ENCODE assay signal across 8 cellular contexts in the genomic region with DNA sequence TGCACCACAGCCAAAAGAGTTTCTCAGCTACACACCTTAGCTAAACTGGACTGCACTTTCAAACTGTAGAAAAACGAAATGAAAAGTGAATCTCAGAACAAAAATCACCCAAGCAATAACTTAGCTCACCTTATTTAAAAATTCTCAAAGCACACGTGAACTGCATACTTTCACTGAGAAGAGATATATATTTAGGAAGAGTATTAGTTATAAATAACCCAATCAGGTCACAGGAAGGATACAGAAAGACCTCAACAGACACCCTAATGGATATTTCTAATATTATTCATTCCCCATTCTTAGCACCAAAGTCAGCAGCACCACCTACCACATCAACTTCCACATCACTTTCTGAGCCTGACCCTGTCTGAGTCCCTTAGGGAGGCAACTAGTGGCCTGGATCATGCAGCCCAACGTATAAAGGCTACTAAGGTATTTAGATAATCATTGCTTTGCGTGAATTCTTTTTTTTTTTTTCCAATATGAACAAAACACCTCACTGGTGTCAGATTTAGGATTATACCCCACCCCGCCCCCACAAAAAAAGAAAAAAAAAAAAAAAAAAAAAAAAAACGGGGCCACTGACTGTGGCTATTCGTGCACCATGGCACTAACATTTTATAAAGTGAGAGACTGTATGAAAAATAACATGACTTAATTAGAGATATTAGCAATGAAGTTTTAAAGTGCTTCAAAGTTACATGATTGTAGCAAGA. TPM values are rescaled to one million over a fixed set of nuclear protein-coding genes. Genes with fewer than 3 reads are reported as not detected.
DNase-seq lines count a peak whose midpoint lies in the region; ATAC-seq and TF ChIP-seq lines count a peak whose summit lies in the region.

No MANE protein-coding gene starts in this region.

- TF ChIP-seq POLR2A in esophagus squamous epithelium (IDR thresholded peaks at IDR 0.05) = no peak

- H3K4me3 ChIP-seq in esophagus squamous epithelium = peak overlapping the region in 3 of 4 donors; percentile 71 to 94 (median 90)

- WGBS in esophagus squamous epithelium, 2 donors = 21 to 25% methylated on average over 7 of the region's 7 CpGs

- no peak for TF ChIP-seq CTCF in esophagus squamous epithelium (IDR thresholded peaks at IDR 0.05)

- H3K27ac ChIP-seq in esophagus squamous epithelium = peak overlapping the region; percentile 28 to 99 (median 98)

- no peaks in the 10 kb centered on the region for H3K36me3 ChIP-seq in esophagus squamous epithelium

- intact Hi-C loops in esophagus squamous epithelium (cut with DNase I) = no loop called here

- ATAC-seq in GM21515 (IDR thresholded peaks at IDR 0.05; ENCODE audit: unreplicated experiment) = peak; percentile 22

- H3K4me1 ChIP-seq in esophagus squamous epithelium = peaks cover 15 to 66% (median 28%) of the 10 kb centered on the region in 3 donors

- DNase-seq in GM03348 (ENCODE audit: low spot score) = peak; percentile 11
- DNase-seq in NAMALWA (ENCODE audit: low spot score) = peak; percentile 68
- no peak for DNase-seq in esophagus squamous epithelium (lab: John Stamatoyannopoulos, UW)
- DNase-seq in stromal cell of bone marrow (ENCODE audit: low read depth) = peak; percentile 6
- no peak for DNase-seq in NCI-H2107 treated with DMSO at 0.1 percent for 48 hours (lab: John Stamatoyannopoulos, UW; ENCODE audit: unreplicated experiment)
- no peak for DNase-seq in glomerular visceral epithelial cell (ENCODE audit: extremely low spot score)
- DNase-seq in T1000 (lab: John Stamatoyannopoulos, UW) = no peak

- H3K9me3 ChIP-seq in esophagus squamous epithelium = no peaks in the 10 kb centered on the region

- no peaks in the 10 kb centered on the region for H3K27me3 ChIP-seq in esophagus squamous epithelium

RNA-seq across cellular contexts. Expression of a gene that starts 2.6 kb away (rescaled TPM):
- 10 to 100 TPM; 51.4 to 67.1 (median 63.3) TPM for total RNA-seq in esophagus squamous epithelium

Comparison
In these comparisons a context has a peak if more than half of its experiments do, and no peak if none do; other contexts are left out.
1. DNase-seq: peak in GM03348 (single experiment), NAMALWA (single experiment) and stromal cell of bone marrow (single experiment); none in esophagus squamous epithelium (single experiment), NCI-H2107 treated with DMSO at 0.1 percent for 48 hours (single experiment), glomerular visceral epithelial cell (single experiment) and T1000 (single experiment).